ENCODE assay signal across 23 cellular contexts in the genomic region with DNA sequence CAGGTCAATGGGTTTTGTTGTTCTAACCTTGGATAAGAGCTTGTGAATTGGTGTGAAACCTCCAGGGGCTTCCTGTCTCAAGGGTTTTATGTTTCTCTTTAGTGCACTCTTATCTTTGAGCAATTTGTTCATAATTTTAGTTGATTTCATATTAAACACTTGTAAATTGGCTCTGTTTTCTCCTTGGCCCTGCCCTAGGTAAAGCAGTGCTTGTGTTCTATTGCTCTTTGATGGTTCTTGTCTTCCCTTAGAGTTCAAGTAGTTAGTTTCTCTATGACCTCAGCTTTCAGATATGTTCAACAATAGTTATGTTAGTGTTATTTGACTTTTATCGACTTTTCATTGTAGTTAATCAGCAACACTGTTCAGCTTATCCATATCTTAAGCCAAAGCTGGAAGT.
A peak's percentile ranks its signal among the peaks of the same experiment; 100 is the strongest.
DNase-seq lines count a peak whose midpoint lies in the region; ATAC-seq, FAIRE-seq and TF ChIP-seq lines count a peak whose summit lies in the region.
"Had no signal": no experiment of that assay in that cellular context is flagged by ENCODE, and none has a peak within 500 bp of the region (broad histone marks: within the 10 kb centered on the region; RNA-seq: fewer than 3 reads in every experiment).

No MANE protein-coding gene starts in this region.

- TF ChIP-seq CTCF in D721Med (IDR thresholded peaks at IDR 0.05; ENCODE audit: insufficient read depth, missing control alignments) (no peak), left lung (IDR thresholded peaks at IDR 0.05) (no peak), lung (IDR thresholded peaks at IDR 0.05; ENCODE audit: control extremely low read depth, extremely low read depth) (no peak), upper lobe of right lung (IDR thresholded peaks at IDR 0.05) (no peak), HFFc6 (IDR thresholded peaks at IDR 0.05) (no peak)

- H3K4me1 ChIP-seq in left lung = no peaks in the 10 kb centered on the region
- H3K4me1 ChIP-seq in lung (ENCODE audit: control insufficient read depth in 2 of 2, insufficient read depth in 2 of 2, low read length in 2 of 2) = no peaks in the 10 kb centered on the region
- H3K4me1 ChIP-seq in upper lobe of right lung = no peaks in the 10 kb centered on the region
- H3K4me1 ChIP-seq: BE2C, BLaER1 had no signal

- H3K36me3 ChIP-seq in left lung (no peaks in the 10 kb centered on the region), lung (ENCODE audit: control insufficient read depth in 2 of 2, insufficient read depth in 2 of 2, low read length in 2 of 2) (no peaks in the 10 kb centered on the region), upper lobe of right lung (no peaks in the 10 kb centered on the region)
- H3K36me3 ChIP-seq: BE2C, BLaER1 had no signal

- ATAC-seq in left lung (peak; percentile 91), lung (ENCODE audit: insufficient read depth, low FRiP score) (peak; percentile 48), upper lobe of right lung (peak; percentile 36)

- no peak overlapping the region for H3K4me3 Mint-ChIP-seq in HFFc6
- H3K4me3 Mint-ChIP-seq: CD14-positive monocyte; CD4-positive, alpha-beta memory T cell; CD4-positive, CD25-positive, alpha-beta regulatory T cell; CD8-positive, alpha-beta memory T cell had no signal

- no peaks in the 10 kb centered on the region for H3K27me3 ChIP-seq in left lung
- no peaks in the 10 kb centered on the region for H3K27me3 ChIP-seq in lung (ENCODE audit: control insufficient read depth, insufficient read depth)
- H3K27me3 ChIP-seq in upper lobe of right lung = no peaks in the 10 kb centered on the region
- H3K27me3 ChIP-seq: BE2C, BLaER1 had no signal

- peaks cover 20% of the 10 kb centered on the region for H3K9me3 Mint-ChIP-seq in HFFc6

- H3K27ac Mint-ChIP-seq in HFFc6 = no peak overlapping the region
- H3K27ac Mint-ChIP-seq: CD14-positive monocyte; CD4-positive, alpha-beta memory T cell; CD4-positive, CD25-positive, alpha-beta regulatory T cell; CD8-positive, alpha-beta memory T cell had no signal

- no peaks in the 10 kb centered on the region; the same call in 1 of the 2 replicates for H3K36me3 Mint-ChIP-seq in HFFc6 (ENCODE audit: low read depth)
- H3K36me3 Mint-ChIP-seq: CD14-positive monocyte; CD4-positive, alpha-beta memory T cell; CD4-positive, CD25-positive, alpha-beta regulatory T cell; CD8-positive, alpha-beta memory T cell had no signal

- H3K9me3 ChIP-seq in left lung (no peaks in the 10 kb centered on the region), lung (ENCODE audit: control insufficient read depth in 2 of 2, insufficient read depth in 1 of 2, low read length in 1 of 2) (no peaks in the 10 kb centered on the region), upper lobe of right lung (no peaks in the 10 kb centered on the region)
- H3K9me3 ChIP-seq: BE2C, BLaER1 had no signal

- H3K4me3 ChIP-seq in left lung (no peak overlapping the region), lung (no peak overlapping the region), upper lobe of right lung (no peak overlapping the region)
- H3K4me3 ChIP-seq: BLaER1 had no signal

- intact Hi-C loops in left lung (cut with DNase I) (no loop called here), upper lobe of right lung (cut with DNase I) (no loop called here)

- no peak overlapping the region for H3K27ac ChIP-seq in left lung
- H3K27ac ChIP-seq in lung (ENCODE audit: low read depth in 1 of 2, low read length in 1 of 2) = no peak overlapping the region
- H3K27ac ChIP-seq in upper lobe of right lung = no peak overlapping the region
- H3K27ac ChIP-seq: BLaER1 had no signal

- no peaks in the 10 kb centered on the region for H3K4me1 Mint-ChIP-seq in HFFc6 (ENCODE audit: low read depth)
- H3K4me1 Mint-ChIP-seq: CD14-positive monocyte; CD4-positive, alpha-beta memory T cell; CD4-positive, CD25-positive, alpha-beta regulatory T cell; CD8-positive, alpha-beta memory T cell had no signal

- WGBS in lung, 2 donors = 68 to 75% methylated on average over 1 of the region's 1 CpG

- no peaks in the 10 kb centered on the region for H3K27me3 Mint-ChIP-seq in HFFc6 (ENCODE audit: insufficient read depth)
- H3K27me3 Mint-ChIP-seq: CD4-positive, alpha-beta memory T cell; CD4-positive, CD25-positive, alpha-beta regulatory T cell; CD8-positive, alpha-beta memory T cell had no signal

- peak; percentile 76 for FAIRE-seq in D721Med (lab: Jason Lieb, UNC)
- FAIRE-seq: A204.1, G401.6, GM12891, GM19239 had no signal

- DNase-seq in D721Med (ENCODE audit: insufficient read length, low spot score) (no peak), left lung (no peak), lung (ENCODE audit: low spot score) (no peak), upper lobe of right lung (no peak), HFFc6 (no peak), OCI-M1 (lab: John Stamatoyannopoulos, UW) (no peak)
- DNase-seq in stimulated activated CD4-positive, alpha-beta T cell treated with anti-CD3 and anti-CD28 coated beads, Interleukin-1b, Interleukin-23, amount 100 ng/mL, for 48 hours = no peak
- DNase-seq: 8988T; ACHN; BE2C; C1 segment of cervical spinal cord; CD4-positive, CD25-positive, alpha-beta regulatory T cell; CD8-positive, alpha-beta memory T cell; COR-L47; DMS79 treated with DMSO at 0.1 percent for 48 hours; GF-D8 had no signal

Comparison
In these comparisons a context has a peak if more than half of its experiments do, and no peak if none do; other contexts are left out.
1. ATAC-seq: peak in every context shown above with its lines; median percentile 91 in left lung; 48 in lung; 36 in upper lobe of right lung.